1 cellular context compared by ENCODE assay signal in genomic region chr16:85381738-85382592, GRCh38.
A peak's percentile ranks its signal among the peaks of the same experiment; 100 is the strongest.
TF ChIP-seq lines count a peak whose summit lies in the region.

No MANE protein-coding gene starts in this region.

TF ChIP-seq in K562, 482 proteins besides CTCF, POLR2A, EP300 and RAD21 (continued from another document and continues in another):
- TF ChIP-seq FOXK2 (conservative IDR thresholded peaks at IDR 0.05 in 1 of 2, IDR thresholded peaks at IDR 0.05 in 1 of 2; ENCODE audit: low read depth in 2 of 2): peak; percentile 42 to 83; a peak in 3 of 4 replicates
- TF ChIP-seq ZSCAN29 (IDR thresholded peaks at IDR 0.05): no peak
- no peak for TF ChIP-seq ARID4B (CRISPR knock-in tag; IDR thresholded peaks at IDR 0.05)
- TF ChIP-seq SP2 (IDR thresholded peaks at IDR 0.05; ENCODE audit: extremely low read depth, low read depth, low read length, poor library complexity, severe bottlenecking): peak; percentile 25
- TF ChIP-seq DLX4 (CRISPR knock-in tag; IDR thresholded peaks at IDR 0.05): no peak
- TF ChIP-seq, protein P1, sequence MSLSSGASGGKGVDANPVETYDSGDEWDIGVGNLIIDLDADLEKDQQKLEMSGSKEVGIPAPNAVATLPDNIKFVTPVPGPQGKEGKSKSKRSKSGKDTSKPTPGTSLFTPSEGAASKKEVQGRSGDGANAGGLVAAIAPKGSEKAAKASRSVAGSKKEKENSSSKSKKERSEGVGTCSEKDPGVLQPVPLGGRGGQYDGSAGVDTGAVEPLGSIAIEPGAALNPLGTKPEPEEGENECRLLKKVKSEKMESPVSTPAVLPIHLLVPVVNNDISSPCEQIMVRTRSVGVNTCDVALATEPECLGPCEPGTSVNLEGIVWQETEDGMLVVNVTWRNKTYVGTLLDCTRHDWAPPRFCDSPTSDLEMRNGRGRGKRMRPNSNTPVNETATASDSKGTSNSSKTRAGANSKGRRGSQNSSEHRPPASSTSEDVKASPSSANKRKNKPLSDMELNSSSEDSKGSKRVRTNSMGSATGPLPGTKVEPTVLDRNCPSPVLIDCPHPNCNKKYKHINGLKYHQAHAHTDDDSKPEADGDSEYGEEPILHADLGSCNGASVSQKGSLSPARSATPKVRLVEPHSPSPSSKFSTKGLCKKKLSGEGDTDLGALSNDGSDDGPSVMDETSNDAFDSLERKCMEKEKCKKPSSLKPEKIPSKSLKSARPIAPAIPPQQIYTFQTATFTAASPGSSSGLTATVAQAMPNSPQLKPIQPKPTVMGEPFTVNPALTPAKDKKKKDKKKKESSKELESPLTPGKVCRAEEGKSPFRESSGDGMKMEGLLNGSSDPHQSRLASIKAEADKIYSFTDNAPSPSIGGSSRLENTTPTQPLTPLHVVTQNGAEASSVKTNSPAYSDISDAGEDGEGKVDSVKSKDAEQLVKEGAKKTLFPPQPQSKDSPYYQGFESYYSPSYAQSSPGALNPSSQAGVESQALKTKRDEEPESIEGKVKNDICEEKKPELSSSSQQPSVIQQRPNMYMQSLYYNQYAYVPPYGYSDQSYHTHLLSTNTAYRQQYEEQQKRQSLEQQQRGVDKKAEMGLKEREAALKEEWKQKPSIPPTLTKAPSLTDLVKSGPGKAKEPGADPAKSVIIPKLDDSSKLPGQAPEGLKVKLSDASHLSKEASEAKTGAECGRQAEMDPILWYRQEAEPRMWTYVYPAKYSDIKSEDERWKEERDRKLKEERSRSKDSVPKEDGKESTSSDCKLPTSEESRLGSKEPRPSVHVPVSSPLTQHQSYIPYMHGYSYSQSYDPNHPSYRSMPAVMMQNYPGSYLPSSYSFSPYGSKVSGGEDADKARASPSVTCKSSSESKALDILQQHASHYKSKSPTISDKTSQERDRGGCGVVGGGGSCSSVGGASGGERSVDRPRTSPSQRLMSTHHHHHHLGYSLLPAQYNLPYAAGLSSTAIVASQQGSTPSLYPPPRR (CRISPR knock-in tag; IDR thresholded peaks at IDR 0.05; ENCODE audit: borderline replicate concordance): peak; percentile 99
- no peak for TF ChIP-seq U2AF1 (optimal IDR thresholded peaks at IDR 0.05; ENCODE audit: low read depth, low read length)
- TF ChIP-seq MTA1 (IDR thresholded peaks at IDR 0.05; ENCODE audit: borderline replicate concordance): peak; percentile 93
- TF ChIP-seq ADNP (tag; IDR thresholded peaks at IDR 0.05): no peak
- peak; percentile 92 for TF ChIP-seq ATF3 (IDR thresholded peaks at IDR 0.05)
- peak; percentile 91 for TF ChIP-seq ATF3 (CRISPR knock-in tag; conservative IDR thresholded peaks at IDR 0.05)
- no peak for TF ChIP-seq CHD1 (IDR thresholded peaks at IDR 0.05; ENCODE audit: low read length)
- TF ChIP-seq SMAD4 (CRISPR knock-in tag; conservative IDR thresholded peaks at IDR 0.05): peak; percentile 100
- TF ChIP-seq ZNF586 (CRISPR knock-in tag; conservative IDR thresholded peaks at IDR 0.05): no peak
- TF ChIP-seq E2F5 (CRISPR knock-in tag; IDR thresholded peaks at IDR 0.05): no peak
- peak; percentile 83 for TF ChIP-seq DACH1 (IDR thresholded peaks at IDR 0.05; ENCODE audit: partially characterized antibody)
- TF ChIP-seq THRB (CRISPR knock-in tag; conservative IDR thresholded peaks at IDR 0.05): peak; percentile 80
- TF ChIP-seq GTF2B (IDR thresholded peaks at IDR 0.05; ENCODE audit: extremely low read depth, insufficient read length): no peak
- TF ChIP-seq, protein P2, sequence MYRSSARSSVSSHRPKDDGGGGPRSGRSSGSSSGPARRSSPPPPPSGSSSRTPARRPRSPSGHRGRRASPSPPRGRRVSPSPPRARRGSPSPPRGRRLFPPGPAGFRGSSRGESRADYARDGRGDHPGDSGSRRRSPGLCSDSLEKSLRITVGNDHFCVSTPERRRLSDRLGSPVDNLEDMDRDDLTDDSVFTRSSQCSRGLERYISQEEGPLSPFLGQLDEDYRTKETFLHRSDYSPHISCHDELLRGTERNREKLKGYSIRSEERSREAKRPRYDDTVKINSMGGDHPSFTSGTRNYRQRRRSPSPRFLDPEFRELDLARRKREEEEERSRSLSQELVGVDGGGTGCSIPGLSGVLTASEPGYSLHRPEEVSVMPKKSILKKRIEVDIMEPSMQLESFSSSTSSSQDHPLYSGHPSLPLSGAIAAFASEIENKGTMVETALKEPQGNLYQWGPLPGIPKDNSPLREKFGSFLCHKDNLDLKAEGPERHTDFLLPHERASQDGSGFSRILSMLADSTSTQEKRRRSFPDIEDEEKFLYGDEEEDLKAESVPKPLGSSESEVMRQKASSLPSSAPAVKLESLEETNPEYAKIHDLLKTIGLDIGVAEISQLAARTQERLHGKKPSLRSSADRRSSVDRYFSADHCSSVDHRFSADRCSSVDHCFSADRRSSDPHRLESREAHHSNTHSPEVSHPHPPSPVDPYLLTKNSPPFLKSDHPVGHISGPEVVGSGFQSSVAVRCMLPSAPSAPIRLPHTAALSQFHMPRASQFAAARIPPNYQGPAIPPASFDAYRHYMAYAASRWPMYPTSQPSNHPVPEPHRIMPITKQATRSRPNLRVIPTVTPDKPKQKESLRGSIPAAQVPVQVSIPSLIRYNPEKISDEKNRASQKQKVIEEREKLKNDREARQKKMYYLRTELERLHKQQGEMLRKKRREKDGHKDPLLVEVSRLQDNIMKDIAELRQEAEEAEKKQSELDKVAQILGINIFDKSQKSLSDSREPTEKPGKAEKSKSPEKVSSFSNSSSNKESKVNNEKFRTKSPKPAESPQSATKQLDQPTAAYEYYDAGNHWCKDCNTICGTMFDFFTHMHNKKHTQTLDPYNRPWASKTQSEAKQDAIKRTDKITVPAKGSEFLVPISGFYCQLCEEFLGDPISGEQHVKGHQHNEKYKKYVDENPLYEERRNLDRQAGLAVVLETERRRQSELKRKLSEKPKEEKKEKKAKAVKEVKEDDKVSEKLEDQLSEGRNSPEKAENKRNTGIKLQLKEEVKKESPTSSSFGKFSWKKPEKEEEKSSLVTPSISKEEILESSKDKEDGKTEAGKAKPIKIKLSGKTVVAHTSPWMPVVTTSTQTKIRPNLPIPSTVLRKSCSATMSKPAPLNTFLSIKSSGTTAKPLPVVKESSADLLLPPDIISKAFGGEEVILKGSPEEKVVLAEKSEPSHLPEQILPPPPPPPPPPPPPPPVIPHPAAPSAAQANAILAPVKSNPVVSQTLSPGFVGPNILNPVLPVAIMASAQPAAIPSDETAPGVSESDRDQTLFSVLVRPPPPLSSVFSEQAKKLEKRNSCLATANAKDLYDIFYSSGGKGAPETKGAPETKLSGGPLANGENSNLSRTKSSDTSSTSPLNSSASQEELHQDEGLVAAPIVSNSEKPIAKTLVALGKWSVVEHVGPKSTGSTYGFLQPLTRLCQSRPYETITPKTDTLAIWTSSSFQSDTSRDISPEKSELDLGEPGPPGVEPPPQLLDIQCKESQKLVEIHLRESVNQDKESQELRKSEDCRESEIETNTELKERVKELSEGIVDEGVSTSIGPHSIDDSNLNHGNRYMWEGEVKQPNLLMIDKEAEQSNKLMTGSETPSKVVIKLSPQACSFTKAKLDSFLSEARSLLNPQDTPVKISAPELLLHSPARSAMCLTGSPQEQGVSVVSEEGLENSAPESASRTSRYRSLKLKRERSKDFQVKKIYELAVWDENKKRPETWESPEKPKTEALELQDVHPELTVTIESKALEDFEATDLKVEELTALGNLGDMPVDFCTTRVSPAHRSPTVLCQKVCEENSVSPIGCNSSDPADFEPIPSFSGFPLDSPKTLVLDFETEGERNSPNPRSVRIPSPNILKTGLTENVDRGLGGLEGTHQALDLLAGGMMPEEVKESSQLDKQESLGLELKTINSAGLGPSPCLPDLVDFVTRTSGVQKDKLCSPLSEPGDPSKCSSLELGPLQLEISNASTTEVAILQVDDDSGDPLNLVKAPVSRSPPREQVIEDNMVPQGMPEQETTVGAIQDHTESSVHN (IDR thresholded peaks at IDR 0.05; ENCODE audit: borderline replicate concordance in 1 of 2, low read depth in 1 of 2): peak in 1 of 2 experiments; percentile 94; a peak in 2 of 4 replicates
- peak; percentile 62; the same call in 1 of the 2 replicates for TF ChIP-seq NR2C2 (CRISPR knock-in tag; IDR thresholded peaks at IDR 0.05)
- TF ChIP-seq NR2C2 (tag; IDR thresholded peaks at IDR 0.05): peak; percentile 65
- TF ChIP-seq THAP12 (CRISPR knock-in tag; IDR thresholded peaks at IDR 0.05): no peak
- TF ChIP-seq NR1H2 (CRISPR knock-in tag; IDR thresholded peaks at IDR 0.05): 0 out of 2 replicates have a peak, but pooled peaks have one; percentile 82
- peak; percentile 92 for TF ChIP-seq ZNF766 (CRISPR knock-in tag; conservative IDR thresholded peaks at IDR 0.05)
- TF ChIP-seq NONO (IDR thresholded peaks at IDR 0.05; ENCODE audit: low read depth in 2 of 2, low read length in 1 of 2): peak in 1 of 2 experiments; percentile 96; a peak in 2 of 4 replicates
- TF ChIP-seq ZBTB8A (IDR thresholded peaks at IDR 0.05; ENCODE audit: partially characterized antibody): no peak
- TF ChIP-seq CBX8 (IDR thresholded peaks at IDR 0.05; ENCODE audit: borderline replicate concordance, extremely low read depth, low read depth, low read length, poor library complexity, severe bottlenecking): no peak
- TF ChIP-seq PCBP2 (IDR thresholded peaks at IDR 0.05; ENCODE audit: low read depth, low read length, poor library complexity, severe bottlenecking): no peak
- no peak for TF ChIP-seq ERF (CRISPR knock-in tag; IDR thresholded peaks at IDR 0.05)
- TF ChIP-seq BCOR (IDR thresholded peaks at IDR 0.05): peak; percentile 99
- no peak for TF ChIP-seq ZNF124 (CRISPR knock-in tag; IDR thresholded peaks at IDR 0.05)
